Comparison of ENCODE assay signal across 37 cellular contexts in the genomic region with DNA sequence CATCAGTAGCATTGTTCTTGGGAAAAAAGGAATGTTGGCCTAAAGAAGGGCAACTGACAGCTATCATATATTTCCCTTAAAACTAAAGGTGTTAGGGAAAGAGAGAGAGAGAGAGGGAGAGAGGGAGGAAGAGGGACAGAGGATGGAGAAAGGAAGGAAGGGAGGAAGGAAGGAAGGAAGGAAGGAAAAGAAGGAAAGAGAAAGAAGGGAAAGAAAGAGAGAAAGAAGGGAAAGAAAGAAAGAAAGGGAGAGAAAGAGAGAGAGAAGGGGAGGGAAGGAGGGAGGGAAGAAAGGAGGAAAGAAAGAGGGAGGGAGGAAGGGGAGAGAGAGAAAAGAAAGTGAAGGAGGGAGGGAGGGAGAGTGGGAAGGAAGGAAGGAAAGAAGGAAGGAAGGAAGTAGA. TPM values are rescaled to one million over a fixed set of nuclear protein-coding genes. Genes with fewer than 3 reads are reported as not detected.
"Had no signal": no experiment of that assay in that cellular context is flagged by ENCODE, and none has a peak within 500 bp of the region (broad histone marks: within the 10 kb centered on the region; RNA-seq: fewer than 3 reads in every experiment).

No MANE protein-coding gene starts in this region.

- H3K9me3 ChIP-seq: MG63 had no signal

- H3K27me3 ChIP-seq: MG63 had no signal

- H3K36me3 ChIP-seq: MG63 had no signal

- H3K4me3 ChIP-seq: MG63 had no signal

- DNase-seq: Kasumi-1, MG63, MM.1S, MV-4-11, NCI-H1048, NCI-H1092, NCI-H1092 treated with DMSO at 0.1 percent for 48 hours, NCI-H1105, NCI-H1105 treated with DMSO at 0.1 percent for 48 hours, NCI-H1417, NCI-H1417 treated with DMSO at 0.1 percent for 48 hours, NCI-H1436, NCI-H1436 treated with DMSO at 0.1 percent for 48 hours, NCI-H146, NCI-H1694, NCI-H1694 treated with DMSO at 0.1 percent for 48 hours, NCI-H187, NCI-H187 treated with DMSO at 0.1 percent for 48 hours, NCI-H1930, NCI-H2029, NCI-H2029 treated with DMSO at 0.1 percent for 48 hours, NCI-H2081, NCI-H2081 treated with DMSO at 0.1 percent for 48 hours, NCI-H2107, NCI-H2171, NCI-H2171 treated with DMSO at 0.1 percent for 48 hours, NCI-H2227 treated with DMSO at 0.1 percent for 48 hours, NCI-H226, NCI-H345, NCI-H446, NCI-H446 treated with DMSO at 0.1 percent for 48 hours, NCI-H510A, NCI-H510A treated with DMSO at 0.1 percent for 48 hours, NCI-H524, NCI-H524 treated with DMSO at 0.1 percent for 48 hours had no signal

RNA-seq across cellular contexts. Expression of a gene that starts 37.7 kb away (rescaled TPM):
- total RNA-seq: LHCN-M2, MCF 10A had no signal
